ENCODE assay signal across 8 cellular contexts in genomic region chr2:68253211-68254068, GRCh38. TPM values are rescaled to one million over a fixed set of nuclear protein-coding genes. Genes with fewer than 3 reads are reported as not detected.
A peak's percentile ranks its signal among the peaks of the same experiment; 100 is the strongest.
DNase-seq lines count a peak whose midpoint lies in the region; ATAC-seq and TF ChIP-seq lines count a peak whose summit lies in the region.

No MANE protein-coding gene starts in this region.

- intact Hi-C loops in CD14-positive monocyte (cut with micrococcal nuclease) = loop anchor here (2.0 to 10.0 kb wide), 5 partner anchors 56 to 189 kb away; partner anchors contain the start of genes C1D (in 1 of the 2) and PNO1 (in 1 of the 2)
- intact Hi-C loops in activated CD4-positive, alpha-beta memory T cell treated with anti-CD3 and anti-CD28 coated beads for 36 hours (cut with micrococcal nuclease) = loop anchor here (1.0 to 10.0 kb wide), 5 partner anchors 109 to 654 kb away; partner anchors contain the start of genes APLF and FBXO48

- peak overlapping the region; percentile 97 to 98 for H3K4me3 Mint-ChIP-seq in CD14-positive monocyte
- H3K4me3 Mint-ChIP-seq in activated CD4-positive, alpha-beta memory T cell treated with anti-CD3 and anti-CD28 coated beads for 36 hours = peak overlapping the region; percentile 98

- H3K9me3 Mint-ChIP-seq in CD14-positive monocyte = peaks cover 0 to 3% (median 0%) of the 10 kb centered on the region in 7 donors
- no peaks in the 10 kb centered on the region for H3K9me3 Mint-ChIP-seq in activated CD4-positive, alpha-beta memory T cell treated with anti-CD3 and anti-CD28 coated beads for 36 hours

- peak overlapping the region; percentile 95 for H3K18ac ChIP-seq in trophoblast cell (ENCODE audit: low read length)

- H3K36me3 ChIP-seq in trophoblast cell (ENCODE audit: control insufficient read depth in 1 of 2, insufficient read depth in 2 of 2, low read length in 2 of 2) = no peaks in the 10 kb centered on the region

- no peaks in the 10 kb centered on the region for H3K36me3 Mint-ChIP-seq in CD14-positive monocyte
- peaks cover 18% of the 10 kb centered on the region for H3K36me3 Mint-ChIP-seq in activated CD4-positive, alpha-beta memory T cell treated with anti-CD3 and anti-CD28 coated beads for 36 hours

- peak overlapping the region; percentile 99 for H3K9ac ChIP-seq in trophoblast cell (ENCODE audit: low read length)

- CTCF ChIA-PET in activated CD4-positive, alpha-beta memory T cell treated with anti-CD3 and anti-CD28 coated beads for 36 hours (lab: Charles Lee) = interaction anchor here (0.8 to 4.3 kb wide), 7 partner anchors 31 to 210 kb away, joined by 3 to 36 read pairs (median 9); no protein-coding TSS in a partner anchor

- no peak for DNase-seq in CD14-positive monocyte (ENCODE audit: low spot score)
- peak; percentile 59 for DNase-seq in KG1 (lab: John Stamatoyannopoulos, UW)
- peak; percentile 40 for DNase-seq in activated CD4-positive, alpha-beta memory T cell treated with anti-CD3 and anti-CD28 coated beads for 36 hours
- DNase-seq in fibroblast of peridontal ligament (ENCODE audit: extremely low read depth) = peak; percentile 58
- peak in 1 of 2 donors; percentile 24 for DNase-seq in trophoblast cell

- H3K23ac ChIP-seq in trophoblast cell (ENCODE audit: low read length) = no peak overlapping the region

- H4K12ac ChIP-seq in trophoblast cell (ENCODE audit: low read depth, low read length) = peak overlapping the region; percentile 92

- peaks cover 15% of the 10 kb centered on the region for H3K79me1 ChIP-seq in trophoblast cell (ENCODE audit: low read length)

- ATAC-seq in GM21423 (IDR thresholded peaks at IDR 0.05; ENCODE audit: unreplicated experiment) = no peak
- no peak for ATAC-seq in HG03442 (IDR thresholded peaks at IDR 0.05; ENCODE audit: unreplicated experiment)
- ATAC-seq in HG02938 (IDR thresholded peaks at IDR 0.05; ENCODE audit: unreplicated experiment) = no peak

- H3K27me3 Mint-ChIP-seq in CD14-positive monocyte (ENCODE audit: low read depth in 3 of 3) = peaks cover 0 to 2% (median 0%) of the 10 kb centered on the region in 3 donors
- no peaks in the 10 kb centered on the region for H3K27me3 Mint-ChIP-seq in activated CD4-positive, alpha-beta memory T cell treated with anti-CD3 and anti-CD28 coated beads for 36 hours

- H3K4ac ChIP-seq in trophoblast cell (ENCODE audit: low read depth, low read length) = peak overlapping the region; percentile 2

- WGBS in trophoblast cell (ENCODE audit: extremely low coverage, insufficient coverage, insufficient read length) = no CpG with 5 or more reads among the region's 16 CpGs

- H3K4me1 ChIP-seq in trophoblast cell (ENCODE audit: control insufficient read depth in 1 of 2, insufficient read depth in 2 of 2, low read length in 2 of 2) = peaks cover 0 to 3% of the 10 kb centered on the region in 2 experiments

- H2BK12ac ChIP-seq in trophoblast cell (ENCODE audit: low read length) = no peak overlapping the region

- H2BK5ac ChIP-seq in trophoblast cell (ENCODE audit: low read depth, low read length, poor library complexity) = no peak overlapping the region

- peak overlapping the region; percentile 64 for H4K91ac ChIP-seq in trophoblast cell (ENCODE audit: low read depth, low read length)

- peak overlapping the region; percentile 96 for H3K4me2 ChIP-seq in trophoblast cell (ENCODE audit: low read length)

- TF ChIP-seq CTCF in CD14-positive monocyte (IDR thresholded peaks at IDR 0.05) = no peak

- H2AK5ac ChIP-seq in trophoblast cell (ENCODE audit: low read length) = no peak overlapping the region

- H3K27ac Mint-ChIP-seq in CD14-positive monocyte = peak overlapping the region; percentile 97 to 99 (median 98)
- H3K27ac Mint-ChIP-seq in activated CD4-positive, alpha-beta memory T cell treated with anti-CD3 and anti-CD28 coated beads for 36 hours = peak overlapping the region; percentile 98

- peaks cover 13% of the 10 kb centered on the region for H3K79me2 ChIP-seq in trophoblast cell (ENCODE audit: control insufficient read depth, insufficient read depth, low read length, poor library complexity)

- peaks cover 2% of the 10 kb centered on the region for H3K9me3 ChIP-seq in trophoblast cell (ENCODE audit: insufficient read depth, low read depth, low read length)

- peak overlapping the region; percentile 87 for H3K27ac ChIP-seq in trophoblast cell (ENCODE audit: low read depth, low read length)

- POLR2A ChIA-PET in activated CD4-positive, alpha-beta memory T cell treated with anti-CD3 and anti-CD28 coated beads for 36 hours (lab: Charles Lee) = interaction anchor here (0.9 to 2.3 kb wide), 4 partner anchors 37 to 96 kb away, joined by 3 to 12 read pairs (median 3); partner anchors contain the start of gene PNO1

- H3K4me3 ChIP-seq in trophoblast cell (ENCODE audit: low read depth, low read length) = peak overlapping the region; percentile 93

- peak overlapping the region; percentile 91 for H3K14ac ChIP-seq in trophoblast cell (ENCODE audit: low read length)

- H3K27me3 ChIP-seq in trophoblast cell (ENCODE audit: insufficient read depth, low read length) = no peaks in the 10 kb centered on the region

- H2AFZ ChIP-seq in trophoblast cell (ENCODE audit: insufficient read depth, low read length, poor library complexity) = peak overlapping the region; percentile 12

- H3K4me1 Mint-ChIP-seq in CD14-positive monocyte = peaks cover 34% of the 10 kb centered on the region
- peaks cover 37% of the 10 kb centered on the region for H3K4me1 Mint-ChIP-seq in activated CD4-positive, alpha-beta memory T cell treated with anti-CD3 and anti-CD28 coated beads for 36 hours (ENCODE audit: low read depth)

- peak overlapping the region; percentile 98 for H4K8ac ChIP-seq in trophoblast cell (ENCODE audit: low read depth, low read length)

- peak overlapping the region; percentile 35 for H2BK120ac ChIP-seq in trophoblast cell (ENCODE audit: insufficient read depth, low read length, poor library complexity)

RNA-seq across cellular contexts. Expression of gene PPP3R1, which starts 1.1 kb away (rescaled TPM):
- 10 to 100 TPM in 1 of 2 donors, 1 to 10 TPM in 1; 8.7 to 10.7 TPM for polyA plus RNA-seq in CD14-positive monocyte
- 10 to 100 TPM; 76.2 to 76.6 TPM for total RNA-seq in activated CD4-positive, alpha-beta memory T cell treated with anti-CD3 and anti-CD28 coated beads for 36 hours
- polyA plus RNA-seq in trophoblast cell (2013) = 42.2 and 43.4 TPM in 2 replicates
